1 cellular context compared by ENCODE assay signal in the genomic region with DNA sequence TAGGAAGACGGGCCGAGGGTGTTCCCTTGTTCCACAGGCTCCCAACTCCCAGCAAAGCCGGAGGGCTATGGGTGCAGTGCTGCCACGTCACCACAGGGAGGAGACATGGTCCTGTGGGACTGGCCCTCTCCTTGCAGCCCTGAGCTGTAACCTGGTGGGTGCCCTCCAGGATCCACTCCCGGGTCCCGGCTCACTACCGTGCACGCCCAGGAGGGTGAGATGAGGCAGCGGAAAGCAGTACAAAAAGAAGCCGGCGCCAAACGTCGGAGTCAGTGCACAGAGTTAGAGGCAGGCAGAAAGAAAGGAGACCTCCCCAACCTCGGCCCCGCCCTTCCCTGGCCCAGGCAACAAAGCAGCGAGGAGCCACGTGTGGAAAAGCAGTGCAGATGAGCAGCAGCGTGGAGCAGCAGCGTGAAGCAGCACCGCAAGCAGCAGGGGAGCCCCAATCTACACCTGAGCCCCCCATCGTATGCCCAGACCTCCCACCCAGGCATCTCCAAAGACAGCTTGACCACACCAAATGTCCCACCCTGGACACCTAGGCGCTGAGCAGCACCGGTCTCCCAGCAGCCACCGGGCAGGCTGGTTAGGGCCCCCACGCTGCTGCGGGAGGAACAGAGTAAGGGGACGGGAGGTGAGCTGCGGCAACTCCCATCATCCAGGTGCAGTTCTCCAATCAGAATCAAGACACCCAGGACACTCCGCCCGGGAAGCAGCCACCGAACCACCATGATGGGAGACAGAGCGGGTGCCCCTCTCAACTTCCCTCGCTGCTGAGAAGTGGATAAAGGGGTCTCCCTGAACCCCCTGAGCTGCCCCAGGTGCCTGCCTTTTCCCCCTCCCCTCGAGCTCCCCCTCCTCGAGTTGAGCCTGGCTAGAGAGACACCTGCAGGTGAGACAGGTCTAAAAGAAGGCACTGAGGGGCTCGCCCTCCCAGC.
TF ChIP-seq lines count a peak whose summit lies in the region.

No MANE protein-coding gene starts in this region.

TF ChIP-seq in H1, 55 proteins besides CTCF, POLR2A, EP300 and RAD21:
- TF ChIP-seq YY1 (IDR thresholded peaks at IDR 0.05; ENCODE audit: low read depth, low read length) (no peak), CREB1 (IDR thresholded peaks at IDR 0.05) (peak; percentile 31; the same call in 1 of the 2 replicates), TBP (IDR thresholded peaks at IDR 0.05; ENCODE audit: low read depth, low read length) (peak; percentile 30; the same call in 1 of the 2 replicates)
